In genomic region chr1:178241057-178241456, GRCh38 we compare ENCODE assay signal across 20 cellular contexts.
A peak's percentile ranks its signal among the peaks of the same experiment; 100 is the strongest.
DNase-seq lines count a peak whose midpoint lies in the region; ATAC-seq, FAIRE-seq and TF ChIP-seq lines count a peak whose summit lies in the region.
"Had no signal": no experiment of that assay in that cellular context is flagged by ENCODE, and none has a peak within 500 bp of the region (broad histone marks: within the 10 kb centered on the region; RNA-seq: fewer than 3 reads in every experiment).

No MANE protein-coding gene starts in this region.

- H3K4me3 Mint-ChIP-seq in osteocyte (ENCODE audit: unreplicated experiment), result no peak overlapping the region
- H3K4me3 Mint-ChIP-seq: H9; stimulated activated naive CD8-positive, alpha-beta T cell treated with anti-CD3 and anti-CD28 coated beads, Interleukin-15, Interleukin-2, amounts not matched to agents 100 ng/mL and 50 ng/mL, for 24 hours had no signal

- H4K20me1 ChIP-seq in endothelial cell of umbilical vein (replicated peaks; ENCODE audit: control insufficient read depth, extremely low read depth, insufficient read depth, low read length), result no peaks in the 10 kb centered on the region

- peak; percentile 55 for DNase-seq in EL
- no peak for DNase-seq in Panc1 (ENCODE audit: low read depth, low spot score)
- DNase-seq in endothelial cell of umbilical vein (ENCODE audit: low read depth, low spot score), result peak; percentile 48
- no peak for DNase-seq in osteocyte (ENCODE audit: extremely low spot score, unreplicated experiment)
- DNase-seq in activated CD4-positive, CD25-positive, alpha-beta regulatory T cell (lab: John Stamatoyannopoulos, UW), result no peak
- DNase-seq in NCI-H1930 (lab: John Stamatoyannopoulos, UW), result no peak
- DNase-seq in HPDE6-E6E7 (ENCODE audit: extremely low spot score), result no peak
- DNase-seq: activated naive CD4-positive, alpha-beta T cell treated with Interleukin-2 at 50 U/mL for 16 hours; C1 segment of cervical spinal cord; H9; head of caudate nucleus; islet precursor cell; mucosa of descending colon; NCI-H1436 treated with DMSO at 0.1 percent for 48 hours; NCI-H510A treated with DMSO at 0.1 percent for 48 hours; occipital lobe; small intestine had no signal

- H3K36me3 ChIP-seq in Panc1 (ENCODE audit: control insufficient read depth, insufficient read depth, low read length) (no peaks in the 10 kb centered on the region), endothelial cell of umbilical vein (ENCODE audit: control insufficient read depth in 2 of 2, extremely low read depth in 1 of 2, insufficient read depth in 2 of 2, low read length in 2 of 2) (no peaks in the 10 kb centered on the region)
- H3K36me3 ChIP-seq: cardiac muscle cell had no signal

- FAIRE-seq in endothelial cell of umbilical vein (lab: Jason Lieb, UNC), result no peak
- FAIRE-seq: GM12891 had no signal

- no peak overlapping the region for H2AFZ ChIP-seq in endothelial cell of umbilical vein (ENCODE audit: low read depth, low read length)

- no peaks in the 10 kb centered on the region for H3K27me3 Mint-ChIP-seq in osteocyte (ENCODE audit: unreplicated experiment)

- H3K9me3 ChIP-seq in Panc1 (ENCODE audit: control insufficient read depth, insufficient read depth, low read depth, low read length) (peaks cover 3% of the 10 kb centered on the region; the same call in 1 of the 2 replicates), endothelial cell of umbilical vein (replicated peaks; ENCODE audit: control insufficient read depth, insufficient read depth, low read length) (no peaks in the 10 kb centered on the region)
- H3K9me3 ChIP-seq: mucosa of descending colon had no signal

- H3K4me2 ChIP-seq in endothelial cell of umbilical vein (ENCODE audit: insufficient read depth, low read length), result peak overlapping the region; percentile 30

- dilution Hi-C loops in endothelial cell of umbilical vein (cut with MboI; ENCODE audit: extremely low pct_ligation_motif_present, low sequenced_read_pairs), result no loop called here

- H3K36me3 Mint-ChIP-seq in osteocyte (ENCODE audit: unreplicated experiment), result no peaks in the 10 kb centered on the region

- in situ Hi-C loops in Panc1 (cut with HindIII; ENCODE audit: low pct_unique_long_range_greater_than_20kb, low sequenced_read_pairs), result no loop called here

- peaks cover 54% of the 10 kb centered on the region for H3K4me1 Mint-ChIP-seq in osteocyte (ENCODE audit: unreplicated experiment)

- peaks cover 3% of the 10 kb centered on the region for H3K9me3 Mint-ChIP-seq in osteocyte (ENCODE audit: unreplicated experiment)

- H3K27me3 ChIP-seq in Panc1 (ENCODE audit: control insufficient read depth, insufficient read depth, low read length) (no peaks in the 10 kb centered on the region), endothelial cell of umbilical vein (ENCODE audit: control insufficient read depth in 2 of 2, insufficient read depth in 2 of 2, low read length in 2 of 2) (no peaks in the 10 kb centered on the region)
- H3K27me3 ChIP-seq: cardiac muscle cell had no signal

- H3K27ac Mint-ChIP-seq in osteocyte (ENCODE audit: unreplicated experiment), result peak overlapping the region; percentile 88
- H3K27ac Mint-ChIP-seq: H9; stimulated activated naive CD8-positive, alpha-beta T cell treated with anti-CD3 and anti-CD28 coated beads, Interleukin-15, Interleukin-2, amounts not matched to agents 100 ng/mL and 50 ng/mL, for 24 hours had no signal

- no peaks in the 10 kb centered on the region for H3K9me1 ChIP-seq in endothelial cell of umbilical vein (replicated peaks; ENCODE audit: control insufficient read depth, extremely low read depth, insufficient read depth, low read length)

- H3K79me2 ChIP-seq in endothelial cell of umbilical vein (ENCODE audit: control insufficient read depth, insufficient read depth, low read length), result peaks cover 8% of the 10 kb centered on the region

- BruUV-seq in Panc1 (replicated peaks; lab: Mats Ljungman, UMichigan) (no TSS peak), endothelial cell of umbilical vein (replicated peaks; lab: Mats Ljungman, UMichigan) (no TSS peak)

- POLR2A ChIA-PET in Panc1 (lab: Charles Lee) (interaction anchor here (0.5 kb wide), 2 partner anchors 48 to 203 kb away, joined by 4 to 8 read pairs; no protein-coding TSS in a partner anchor), endothelial cell of umbilical vein (lab: Charles Lee) (no interaction called here)

- intact Hi-C loops in Panc1 (cut with micrococcal nuclease; ENCODE audit: unreplicated experiment), result no loop called here
- intact Hi-C loops in endothelial cell of umbilical vein (cut with micrococcal nuclease), result loop anchor here (2.0 kb wide), 1 partner anchor 48 kb away; no protein-coding TSS in a partner anchor

- ATAC-seq in Panc1, result no peak
- ATAC-seq: mucosa of descending colon had no signal

- H3K27ac ChIP-seq in Panc1 (ENCODE audit: low read length), result peak overlapping the region; percentile 69; the same call in 1 of the 2 replicates
- H3K27ac ChIP-seq in endothelial cell of umbilical vein (ENCODE audit: insufficient read depth, low read depth, low read length), result peak overlapping the region; percentile 51
- H3K27ac ChIP-seq: cardiac muscle cell had no signal

- CTCF ChIA-PET in Panc1 (lab: Charles Lee), result no interaction called here
- CTCF ChIA-PET in endothelial cell of umbilical vein (lab: Charles Lee), result interaction anchor here (0.8 to 1.6 kb wide), 13 partner anchors 10 to 209 kb away, joined by 3 to 10 read pairs (median 4); partner anchors contain the start of gene RASAL2

- H3K4me1 ChIP-seq in Panc1 (ENCODE audit: control insufficient read depth, insufficient read depth, low read length) (peaks cover 45% of the 10 kb centered on the region), endothelial cell of umbilical vein (ENCODE audit: control insufficient read depth, extremely low read depth, insufficient read depth, low read length) (peaks cover 36% of the 10 kb centered on the region)

- no peak for TF ChIP-seq CTCF in Panc1 (IDR thresholded peaks at IDR 0.05)
- TF ChIP-seq CTCF in endothelial cell of umbilical vein (IDR thresholded peaks at IDR 0.05; ENCODE audit: extremely low read depth in 1 of 2, insufficient read depth in 1 of 2, low read depth in 1 of 2, low read length in 2 of 2), result no peak
- TF ChIP-seq CTCF in osteocyte (IDR thresholded peaks at IDR 0.05), result no peak

- H3K9ac ChIP-seq in endothelial cell of umbilical vein (replicated peaks; ENCODE audit: extremely low read depth, insufficient read depth, low read length), result no peak overlapping the region

- H3K4me3 ChIP-seq in Panc1 (ENCODE audit: low read depth in 2 of 2, low read length in 2 of 2) (no peak overlapping the region), endothelial cell of umbilical vein (replicated peaks in 1 of 3; ENCODE audit: insufficient read depth in 1 of 3, low read depth in 1 of 3, low read length in 3 of 3) (no peak overlapping the region)
- H3K4me3 ChIP-seq: cardiac muscle cell, mucosa of descending colon had no signal

- no peak for TF ChIP-seq POLR2A in endothelial cell of umbilical vein (IDR thresholded peaks at IDR 0.05; ENCODE audit: low read depth, low read length)

TF ChIP-seq in endothelial cell of umbilical vein, 7 proteins besides CTCF, POLR2A, EP300 and RAD21:
- TF ChIP-seq JUN (IDR thresholded peaks at IDR 0.05; ENCODE audit: borderline replicate concordance, insufficient read depth, insufficient read length, low read depth) (peak; percentile 25), FOS (IDR thresholded peaks at IDR 0.05; ENCODE audit: borderline replicate concordance, insufficient read depth, low read length) (peak; percentile 69), GATA2 (IDR thresholded peaks at IDR 0.05; ENCODE audit: insufficient read depth, insufficient read length, low read depth, low read length) (peak; percentile 44), EZH2 (IDR thresholded peaks at IDR 0.05; ENCODE audit: borderline replicate concordance, low read depth, low read length, severe bottlenecking) (no peak), POLR2AphosphoS5 (IDR thresholded peaks at IDR 0.05; ENCODE audit: insufficient read depth, low read depth, low read length) (no peak), MAX (IDR thresholded peaks at IDR 0.05; ENCODE audit: insufficient read depth, insufficient read length) (no peak), MYC (IDR thresholded peaks at IDR 0.05; ENCODE audit: low read depth, low read length) (no peak)

Comparison
In these comparisons a context has a peak if more than half of its experiments do, and no peak if none do; other contexts are left out.
1. DNase-seq: peak in EL (single experiment) and endothelial cell of umbilical vein (single experiment); none in Panc1 (single experiment), osteocyte (single experiment), activated CD4-positive, CD25-positive, alpha-beta regulatory T cell (0 of 4), NCI-H1930 (0 of 2) and HPDE6-E6E7 (single experiment).